20 cellular contexts compared by ENCODE assay signal in the genomic region with DNA sequence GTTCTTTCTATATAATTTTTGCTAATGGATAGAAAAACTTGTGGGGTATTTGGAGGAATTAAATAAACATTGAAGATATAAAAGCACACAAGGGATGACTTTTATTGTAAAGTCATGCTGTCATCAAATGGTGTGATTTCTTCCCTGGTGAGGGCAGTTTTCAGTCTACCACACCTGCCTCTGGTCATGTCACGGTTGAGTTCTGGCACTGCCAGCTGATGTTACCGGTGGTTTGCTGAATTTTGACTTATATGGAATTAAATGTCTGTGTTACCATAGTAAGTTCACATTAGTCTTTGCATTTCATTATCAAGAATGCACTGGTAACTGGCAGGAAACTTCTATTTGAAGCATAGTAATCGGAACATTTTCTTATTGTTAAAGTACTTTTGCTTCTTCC. TPM values are rescaled to one million over a fixed set of nuclear protein-coding genes. Genes with fewer than 3 reads are reported as not detected.
DNase-seq lines count a peak whose midpoint lies in the region; ATAC-seq and TF ChIP-seq lines count a peak whose summit lies in the region.
"Had no signal": no experiment of that assay in that cellular context is flagged by ENCODE, and none has a peak within 500 bp of the region (broad histone marks: within the 10 kb centered on the region; RNA-seq: fewer than 3 reads in every experiment).

No MANE protein-coding gene starts in this region.

- peak; percentile 40 for DNase-seq in activated CD4-positive, alpha-beta T cell treated with anti-CD3 and anti-CD28 coated beads, Interleukin-2, amount 10 ng/mL, durations not matched to agents 24 days and 14 days
- no peak for DNase-seq in activated CD4-positive, alpha-beta T cell treated with anti-CD3 and anti-CD28 coated beads, Interleukin-2, amount 50 U/mL, for 1 hour
- peak; percentile 62 for DNase-seq in NAMALWA (ENCODE audit: low spot score)
- DNase-seq in endothelial cell (ENCODE audit: low spot score): no peak
- no peak for DNase-seq in GM10248 (ENCODE audit: extremely low spot score)
- DNase-seq in SK-N-SH: no peak
- no peak for DNase-seq in stimulated activated CD4-positive, alpha-beta T cell treated with anti-CD3 and anti-CD28 coated beads, Interleukin-4, amount 100 ng/mL, for 24 hours
- DNase-seq: Caco-2, DMS153, MV-4-11, NCI-H1436, NCI-H2029, NCI-H2171, NCI-H510A, NCI-H774 had no signal

- H3K27me3 ChIP-seq in SK-N-SH (ENCODE audit: insufficient read depth): no peaks in the 10 kb centered on the region
- H3K27me3 ChIP-seq: Peyer's patch had no signal

- intact Hi-C loops in activated CD4-positive, alpha-beta T cell treated with anti-CD3 and anti-CD28 coated beads, Interleukin-2, amount 10 ng/mL, durations not matched to agents 24 days and 14 days (cut with micrococcal nuclease): no loop called here

- 98% methylated on average over 3 of the region's 3 CpGs for WGBS in SK-N-SH (ENCODE audit: low lambda C conversion rate)

- H3K27ac Mint-ChIP-seq in activated CD4-positive, alpha-beta T cell treated with anti-CD3 and anti-CD28 coated beads, Interleukin-2, amount 10 ng/mL, durations not matched to agents 24 days and 14 days: no peak overlapping the region
- H3K27ac Mint-ChIP-seq in endothelial cell (ENCODE audit: unreplicated experiment): peak overlapping the region; percentile 3
- H3K27ac Mint-ChIP-seq in stimulated activated memory B cell treated with anti-CD40 and anti-IgM and Interleukin-4, amounts not matched to agents 10 μg/mL and 1 μg/mL and 100 μg/mL, for 72 hours: peak overlapping the region; percentile 53
- H3K27ac Mint-ChIP-seq: CD14-positive monocyte had no signal

- no peaks in the 10 kb centered on the region for H4K20me1 ChIP-seq in SK-N-SH (ENCODE audit: insufficient read depth)

- peaks cover 20% of the 10 kb centered on the region for H3K4me1 Mint-ChIP-seq in activated CD4-positive, alpha-beta T cell treated with anti-CD3 and anti-CD28 coated beads, Interleukin-2, amount 10 ng/mL, durations not matched to agents 24 days and 14 days
- peaks cover 21% of the 10 kb centered on the region for H3K4me1 Mint-ChIP-seq in endothelial cell (ENCODE audit: unreplicated experiment)
- H3K4me1 Mint-ChIP-seq in stimulated activated memory B cell treated with anti-CD40 and anti-IgM and Interleukin-4, amounts not matched to agents 10 μg/mL and 1 μg/mL and 100 μg/mL, for 72 hours: peaks cover 47% of the 10 kb centered on the region
- H3K4me1 Mint-ChIP-seq: CD14-positive monocyte had no signal

- no peak for TF ChIP-seq RAD21 in SK-N-SH (IDR thresholded peaks at IDR 0.05; ENCODE audit: low read length)

- TF ChIP-seq EP300 in SK-N-SH (IDR thresholded peaks at IDR 0.05; ENCODE audit: borderline replicate concordance in 1 of 2, low read depth in 1 of 2, low read length in 1 of 2): no peak

- H3K36me3 Mint-ChIP-seq in activated CD4-positive, alpha-beta T cell treated with anti-CD3 and anti-CD28 coated beads, Interleukin-2, amount 10 ng/mL, durations not matched to agents 24 days and 14 days (ENCODE audit: low read depth): peaks cover 2% of the 10 kb centered on the region
- peaks cover 2% of the 10 kb centered on the region for H3K36me3 Mint-ChIP-seq in endothelial cell (ENCODE audit: low read depth, unreplicated experiment)
- H3K36me3 Mint-ChIP-seq in stimulated activated memory B cell treated with anti-CD40 and anti-IgM and Interleukin-4, amounts not matched to agents 10 μg/mL and 1 μg/mL and 100 μg/mL, for 72 hours: no peaks in the 10 kb centered on the region
- H3K36me3 Mint-ChIP-seq: CD14-positive monocyte had no signal

- H3K9me3 Mint-ChIP-seq in activated CD4-positive, alpha-beta T cell treated with anti-CD3 and anti-CD28 coated beads, Interleukin-2, amount 10 ng/mL, durations not matched to agents 24 days and 14 days: no peaks in the 10 kb centered on the region
- no peaks in the 10 kb centered on the region for H3K9me3 Mint-ChIP-seq in endothelial cell (ENCODE audit: unreplicated experiment)
- no peaks in the 10 kb centered on the region for H3K9me3 Mint-ChIP-seq in stimulated activated memory B cell treated with anti-CD40 and anti-IgM and Interleukin-4, amounts not matched to agents 10 μg/mL and 1 μg/mL and 100 μg/mL, for 72 hours
- H3K9me3 Mint-ChIP-seq: CD14-positive monocyte had no signal

- no peak overlapping the region for H3K4me3 ChIP-seq in SK-N-SH (ENCODE audit: low read depth in 2 of 2, low read length in 1 of 2)
- H3K4me3 ChIP-seq: HAP-1, Peyer's patch had no signal

- peaks cover 3% of the 10 kb centered on the region for H3F3A ChIP-seq in SK-N-SH (replicated peaks; ENCODE audit: insufficient read depth)

- ATAC-seq in stimulated activated memory B cell treated with anti-CD40 and anti-IgM and Interleukin-4, amounts not matched to agents 10 μg/mL and 1 μg/mL and 100 μg/mL, for 72 hours: peak; percentile 61
- ATAC-seq: Right ventricle myocardium inferior had no signal

- no peaks in the 10 kb centered on the region for H3K79me2 ChIP-seq in SK-N-SH (ENCODE audit: insufficient read depth)

- no peak overlapping the region for H3K27ac ChIP-seq in SK-N-SH (ENCODE audit: low read depth in 2 of 2, low read length in 1 of 2)
- H3K27ac ChIP-seq: Peyer's patch had no signal

- H3K4me2 ChIP-seq in SK-N-SH: no peak overlapping the region

- no peak overlapping the region for H2AFZ ChIP-seq in SK-N-SH (ENCODE audit: low read depth)

- TF ChIP-seq CTCF in endothelial cell (IDR thresholded peaks at IDR 0.05; ENCODE audit: unreplicated experiment) (no peak), GM10248 (IDR thresholded peaks at IDR 0.05; ENCODE audit: control extremely low read depth, extremely low read depth, low read depth, missing control alignments) (no peak), SK-N-SH (IDR thresholded peaks at IDR 0.05) (no peak)

- no peaks in the 10 kb centered on the region for H3K27me3 Mint-ChIP-seq in activated CD4-positive, alpha-beta T cell treated with anti-CD3 and anti-CD28 coated beads, Interleukin-2, amount 10 ng/mL, durations not matched to agents 24 days and 14 days
- H3K27me3 Mint-ChIP-seq in endothelial cell (ENCODE audit: unreplicated experiment): no peaks in the 10 kb centered on the region
- H3K27me3 Mint-ChIP-seq in stimulated activated memory B cell treated with anti-CD40 and anti-IgM and Interleukin-4, amounts not matched to agents 10 μg/mL and 1 μg/mL and 100 μg/mL, for 72 hours: no peaks in the 10 kb centered on the region

- CTCF ChIA-PET in GM10248 (lab: Yijun Ruan, JAX): interaction anchor here (0.7 to 7.1 kb wide), 2 partner anchors 11 to 38 kb away, joined by 3 to 90 read pairs; partner anchors contain the start of gene S1PR1
- CTCF ChIA-PET in SK-N-SH (lab: Yijun Ruan, JAX): interaction anchor here (0.6 to 5.7 kb wide), 3 partner anchors 11 to 107 kb away, joined by 3 to 30 read pairs (median 22); no protein-coding TSS in a partner anchor

- no peaks in the 10 kb centered on the region for H3K9me2 ChIP-seq in SK-N-SH

- H3K36me3 ChIP-seq in SK-N-SH (replicated peaks in 1 of 2; ENCODE audit: control insufficient read depth in 1 of 2, insufficient read depth in 2 of 2, low read length in 1 of 2): no peaks in the 10 kb centered on the region
- H3K36me3 ChIP-seq: HAP-1, Peyer's patch had no signal

- H3K9ac ChIP-seq in SK-N-SH: no peak overlapping the region

- H3K4me3 Mint-ChIP-seq in activated CD4-positive, alpha-beta T cell treated with anti-CD3 and anti-CD28 coated beads, Interleukin-2, amount 10 ng/mL, durations not matched to agents 24 days and 14 days: no peak overlapping the region
- H3K4me3 Mint-ChIP-seq in endothelial cell (ENCODE audit: unreplicated experiment): no peak overlapping the region
- H3K4me3 Mint-ChIP-seq in stimulated activated memory B cell treated with anti-CD40 and anti-IgM and Interleukin-4, amounts not matched to agents 10 μg/mL and 1 μg/mL and 100 μg/mL, for 72 hours: no peak overlapping the region
- H3K4me3 Mint-ChIP-seq: CD14-positive monocyte had no signal

- no peaks in the 10 kb centered on the region for H3K9me3 ChIP-seq in SK-N-SH
- H3K9me3 ChIP-seq: Caco-2, HAP-1, Peyer's patch had no signal

- POLR2A ChIA-PET in GM10248 (lab: Yijun Ruan, JAX) (no interaction called here), SK-N-SH (lab: Yijun Ruan, JAX) (no interaction called here)

- no peaks in the 10 kb centered on the region for H3K4me1 ChIP-seq in SK-N-SH (ENCODE audit: control insufficient read depth in 1 of 2, insufficient read depth in 2 of 2, low read depth in 1 of 2, low read length in 1 of 2)
- H3K4me1 ChIP-seq: Caco-2 had no signal

TF ChIP-seq in SK-N-SH, 30 proteins besides CTCF, POLR2A, EP300 and RAD21:
- TF ChIP-seq, protein P1, sequence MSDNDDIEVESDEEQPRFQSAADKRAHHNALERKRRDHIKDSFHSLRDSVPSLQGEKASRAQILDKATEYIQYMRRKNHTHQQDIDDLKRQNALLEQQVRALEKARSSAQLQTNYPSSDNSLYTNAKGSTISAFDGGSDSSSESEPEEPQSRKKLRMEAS (IDR thresholded peaks at IDR 0.05; ENCODE audit: low read depth): no peak
- TF ChIP-seq IRF3 (IDR thresholded peaks at IDR 0.05; ENCODE audit: low read depth, low read length) (no peak), CHD2 (IDR thresholded peaks at IDR 0.05; ENCODE audit: low read length, partially characterized antibody) (no peak), MEF2A (IDR thresholded peaks at IDR 0.05; ENCODE audit: borderline replicate concordance, low read depth) (no peak), MXI1 (IDR thresholded peaks at IDR 0.05; ENCODE audit: low read depth, low read length) (no peak), TEAD4 (IDR thresholded peaks at IDR 0.05; ENCODE audit: borderline replicate concordance, insufficient read depth) (no peak), FOXJ3 (CRISPR knock-in tag; IDR thresholded peaks at IDR 0.05) (no peak), YY1 (IDR thresholded peaks at IDR 0.05; ENCODE audit: low read depth) (no peak), NFIC (IDR thresholded peaks at IDR 0.05; ENCODE audit: borderline replicate concordance) (no peak)

RNA-seq across cellular contexts. Expression of gene S1PR1, which starts 13.4 kb away (rescaled TPM):
- 49.5 and 51.2 TPM in 2 replicates for total RNA-seq in activated CD4-positive, alpha-beta T cell treated with anti-CD3 and anti-CD28 coated beads, Interleukin-2, amount 10 ng/mL, durations not matched to agents 24 days and 14 days
- 79.1 TPM for total RNA-seq in endothelial cell (ENCODE audit: unreplicated experiment)
- 5.9 and 6.5 TPM in 2 replicates for polyA plus RNA-seq in SK-N-SH (2012; rRNA removed)
- 3.9 and 5.5 TPM in 2 replicates for polyA plus RNA-seq in SK-N-SH (2012; cell fraction: cytosol; rRNA removed)
- polyA plus RNA-seq in SK-N-SH (2012; cell fraction: nucleus; rRNA removed): 2.0 and 4.0 TPM in 2 replicates
- total RNA-seq: Caco-2 had no signal

Comparison
In these comparisons a context has a peak if more than half of its experiments do, and no peak if none do; other contexts are left out.
1. DNase-seq: peak in activated CD4-positive, alpha-beta T cell treated with anti-CD3 and anti-CD28 coated beads, Interleukin-2, amount 10 ng/mL, durations not matched to agents 24 days and 14 days (single experiment) and NAMALWA (single experiment); none in activated CD4-positive, alpha-beta T cell treated with anti-CD3 and anti-CD28 coated beads, Interleukin-2, amount 50 U/mL, for 1 hour (single experiment), endothelial cell (single experiment), GM10248 (single experiment), SK-N-SH (single experiment) and stimulated activated CD4-positive, alpha-beta T cell treated with anti-CD3 and anti-CD28 coated beads, Interleukin-4, amount 100 ng/mL, for 24 hours (single experiment).